ENCODE assay signal across 12 cellular contexts in genomic region chr18:3257627-3258120, GRCh38. TPM values are rescaled to one million over a fixed set of nuclear protein-coding genes. Genes with fewer than 3 reads are reported as not detected.
A peak's percentile ranks its signal among the peaks of the same experiment; 100 is the strongest.
DNase-seq lines count a peak whose midpoint lies in the region; ATAC-seq, FAIRE-seq and TF ChIP-seq lines count a peak whose summit lies in the region.
"Had no signal": no experiment of that assay in that cellular context is flagged by ENCODE, and none has a peak within 500 bp of the region (broad histone marks: within the 10 kb centered on the region; RNA-seq: fewer than 3 reads in every experiment).

No MANE protein-coding gene starts in this region.

- no peak for TF ChIP-seq RAD21 in K562 (CRISPR knock-in tag; conservative IDR thresholded peaks at IDR 0.05 in 1 of 2, IDR thresholded peaks at IDR 0.05 in 1 of 2)

- H3K4me1 Mint-ChIP-seq in HFFc6 (ENCODE audit: low read depth), result peaks cover 78% of the 10 kb centered on the region
- H3K4me1 Mint-ChIP-seq in nephron progenitor cell, result peaks cover 14% of the 10 kb centered on the region

- H3K27ac ChIP-seq in A673 (ENCODE audit: low read depth, low read length, poor library complexity, severe bottlenecking) (peak overlapping the region; percentile 2), K562 (ENCODE audit: extremely low read depth, low read depth, low read length) (0 out of 3 replicates have a peak overlapping the region, but pooled peaks have one; percentile 21)

- H3K27me3 ChIP-seq in A673 (replicated peaks; ENCODE audit: insufficient read depth, low read depth, low read length, poor library complexity) (no peaks in the 10 kb centered on the region), K562 (ENCODE audit: control insufficient read depth in 2 of 2, insufficient read depth in 2 of 2, low read length in 2 of 2) (no peaks in the 10 kb centered on the region)

- FAIRE-seq in K562 (lab: Jason Lieb, UNC), result no peak
- FAIRE-seq in RCC 7860 (lab: Jason Lieb, UNC), result no peak

- H3K27ac Mint-ChIP-seq in HFFc6 (peak overlapping the region; percentile 85; the same call in 1 of the 2 replicates), nephron progenitor cell (peak overlapping the region; percentile 11)

- H3K36me3 Mint-ChIP-seq in HFFc6 (ENCODE audit: low read depth), result peaks cover 73% of the 10 kb centered on the region
- H3K36me3 Mint-ChIP-seq in nephron progenitor cell (ENCODE audit: low read depth), result peaks cover 54% of the 10 kb centered on the region

- no peaks in the 10 kb centered on the region for H3K9me3 Mint-ChIP-seq in HFFc6
- H3K9me3 Mint-ChIP-seq in nephron progenitor cell, result no peaks in the 10 kb centered on the region

- no peak overlapping the region for H3K9ac ChIP-seq in K562 (ENCODE audit: insufficient read depth in 1 of 2, low read depth in 2 of 2, low read length in 2 of 2)

- no peak for TF ChIP-seq POLR2A in K562 (conservative IDR thresholded peaks at IDR 0.05)

- no peak overlapping the region for H2AFZ ChIP-seq in K562 (ENCODE audit: low read depth, low read length)

- no peak for ATAC-seq in K562
- ATAC-seq: activated CD4-positive, CD25-positive, alpha-beta regulatory T cell treated with anti-CD3 and anti-CD28 coated beads, Interleukin-2, amount 50 U/mL, for 24 hours had no signal

- H3K27me3 Mint-ChIP-seq in HFFc6 (ENCODE audit: insufficient read depth), result no peaks in the 10 kb centered on the region
- H3K27me3 Mint-ChIP-seq in nephron progenitor cell (ENCODE audit: low read depth, poor library complexity), result no peaks in the 10 kb centered on the region

- H3K4me3 Mint-ChIP-seq in HFFc6, result no peak overlapping the region; the same call in 1 of the 2 replicates
- no peak overlapping the region for H3K4me3 Mint-ChIP-seq in nephron progenitor cell

- no peak for TF ChIP-seq EP300 in K562 (IDR thresholded peaks at IDR 0.05; ENCODE audit: low read length)

- DNase-seq in A673 (ENCODE audit: low spot score) (no peak), HFFc6 (no peak), K562 (ENCODE audit: extremely low read depth in 1 of 4, low spot score in 3 of 4) (no peak), nephron progenitor cell (no peak), putamen (ENCODE audit: low spot score) (no peak), NCI-H2029 treated with DMSO at 0.1 percent for 48 hours (lab: John Stamatoyannopoulos, UW) (no peak), RCC 7860 (ENCODE audit: low spot score) (no peak), NCI-H1436 treated with DMSO at 0.1 percent for 48 hours (lab: John Stamatoyannopoulos, UW) (no peak)
- DNase-seq: erythroblast, NCI-H187 treated with DMSO at 0.1 percent for 48 hours, occipital lobe had no signal

- peaks cover 3% of the 10 kb centered on the region; the same call in 1 of the 2 replicates for H4K20me1 ChIP-seq in K562 (replicated peaks; ENCODE audit: control insufficient read depth, insufficient read depth, low read length)

- no peak overlapping the region for H3K4me3 ChIP-seq in A673 (ENCODE audit: low read depth, low read length, poor library complexity, severe bottlenecking)
- no peak overlapping the region for H3K4me3 ChIP-seq in K562

- no peak for TF ChIP-seq CTCF in A673 (conservative IDR thresholded peaks at IDR 0.05; ENCODE audit: low read depth, low read length)
- no peak for TF ChIP-seq CTCF in HFFc6 (IDR thresholded peaks at IDR 0.05)
- TF ChIP-seq CTCF in K562 (IDR thresholded peaks at IDR 0.05 in 2 of 3, conservative IDR thresholded peaks at IDR 0.05 in 1 of 3; ENCODE audit: insufficient read depth in 2 of 3, low read depth in 1 of 3, low read length in 3 of 3), result no peak
- no peak for TF ChIP-seq CTCF in nephron progenitor cell (IDR thresholded peaks at IDR 0.05)

- H3K36me3 ChIP-seq in A673 (ENCODE audit: insufficient read depth, low read length, poor library complexity, severe bottlenecking) (peaks cover 58% of the 10 kb centered on the region), K562 (ENCODE audit: control insufficient read depth, insufficient read depth, low read length) (peaks cover 60% of the 10 kb centered on the region)

- H3K79me2 ChIP-seq in K562 (ENCODE audit: control insufficient read depth, insufficient read depth, low read length), result peaks cover 37% of the 10 kb centered on the region

- H3K9me1 ChIP-seq in K562 (ENCODE audit: control insufficient read depth, insufficient read depth, low read length), result no peaks in the 10 kb centered on the region

- POLR2A ChIA-PET in A673 (lab: Charles Lee; ENCODE audit: low non-redundant PET) (no interaction called here), K562 (lab: Yijun Ruan, JAX) (interaction anchor here (1.2 to 4.1 kb wide), 2 partner anchors 11 to 12 kb away, joined by 3 to 33 read pairs; partner anchors contain the start of gene MYL12A)

- H3K9me3 ChIP-seq in A673 (ENCODE audit: low read depth, low read length, poor library complexity, severe bottlenecking) (no peaks in the 10 kb centered on the region), K562 (replicated peaks; ENCODE audit: control insufficient read depth, insufficient read depth, low read depth, low read length) (no peaks in the 10 kb centered on the region)

- WGBS in K562 (ENCODE audit: insufficient coverage, low coverage, missing lambda C conversion rate), result 86% methylated on average over 2 of the region's 2 CpGs

- BruUV-seq in A673 (replicated peaks; lab: Mats Ljungman, UMichigan) (no TSS peak), K562 (replicated peaks; lab: Mats Ljungman, UMichigan) (no TSS peak)

- intact Hi-C loops in A673 (cut with micrococcal nuclease; ENCODE audit: unreplicated experiment), result no loop called here
- intact Hi-C loops in K562 (cut with micrococcal nuclease), result no loop called here

- H3K4me2 ChIP-seq in K562 (ENCODE audit: insufficient read depth, low read length), result no peak overlapping the region

- H3K4me1 ChIP-seq in A673 (ENCODE audit: insufficient read depth, low read length, poor library complexity, severe bottlenecking), result peaks cover 11% of the 10 kb centered on the region
- H3K4me1 ChIP-seq in K562 (replicated peaks in 1 of 2; ENCODE audit: control insufficient read depth in 2 of 2, insufficient read depth in 2 of 2, low read length in 2 of 2), result peaks cover 9 to 11% of the 10 kb centered on the region in 2 experiments; a peak in 4 of 5 replicates

- in situ Hi-C loops in K562 (cut with MboI), result no loop called here

- CTCF ChIA-PET in A673 (lab: Charles Lee) (no interaction called here), K562 (lab: Yijun Ruan, JAX; ENCODE audit: low intra/inter-chr PET ratio) (no interaction called here)

RNA-seq across cellular contexts. Expression of gene MYL12B, which starts 4.3 kb away (rescaled TPM):
- total RNA-seq in A673 (2021) (303 and 389 TPM in 2 replicates), K562 (2014; rRNA removed) (220 and 238 TPM in 2 replicates), K562 (2014; rRNA removed; fragmentation: Illumina TruSeq; extraction: Trizol) (478 and 512 TPM in 2 replicates), K562 (2015; rRNA removed; fragmentation: Illumina TruSeq; extraction: Trizol) (357 and 396 TPM in 2 replicates), K562 (2021) (242 and 256 TPM in 2 replicates)
- 100 to 1,000 TPM; 590 to 686 (median 637) TPM for total RNA-seq in HFFc6 (2021; fragmentation: NEBNext Ultra II Directional; extraction: Animal tissue kit (Norgen Biotek cat#: 25700))
- 18.4 and 30.7 TPM in 2 replicates for total RNA-seq in K562 (2011; cell fraction: chromatin; rRNA removed; ENCODE audit: low replicate concordance)
- 35.7 and 36.0 TPM in 2 replicates for total RNA-seq in K562 (2011; cell fraction: nucleolus; rRNA removed)
- 40.3 and 46.9 TPM in 2 replicates for total RNA-seq in K562 (2011; cell fraction: nucleoplasm; rRNA removed)
- polyA plus RNA-seq in K562 (2011; rRNA removed) (531 and 554 TPM in 2 replicates), K562 (2014; fragmentation: Illumina TruSeq; extraction: Trizol) (451 and 463 TPM in 2 replicates), K562 (2014; fragmentation: Nextera tagmentation; extraction: Ambion mirVana) (100 to 1,000 TPM; 913 to 995 TPM), K562 (2014; rRNA removed) (270 and 274 TPM in 2 replicates)
- polyA plus RNA-seq in K562 (2011; cell fraction: cytosol; rRNA removed), result 196 and 355 TPM in 2 replicates
- 72.1 and 160 TPM in 2 replicates for polyA plus RNA-seq in K562 (2011; cell fraction: nucleus; rRNA removed)
- polyA plus RNA-seq in K562 (2012), result 338 and 426 TPM in 2 replicates
- 343 and 432 TPM in 2 replicates for polyA minus RNA-seq in K562 (2011; rRNA and poly(A)+ RNA removed)
- polyA minus RNA-seq in K562 (2011; cell fraction: cytosol; rRNA and poly(A)+ RNA removed), result 128 and 163 TPM in 2 replicates
- 25.4 and 59.0 TPM in 2 replicates for polyA minus RNA-seq in K562 (2011; cell fraction: nucleus; rRNA and poly(A)+ RNA removed)

RNA-seq across cellular contexts. Expression of gene MYL12A, which starts 10.1 kb away (rescaled TPM):
- total RNA-seq in A673 (2021) (298 and 357 TPM in 2 replicates), K562 (2014; rRNA removed) (426 and 468 TPM in 2 replicates), K562 (2014; rRNA removed; fragmentation: Illumina TruSeq; extraction: Trizol) (562 and 622 TPM in 2 replicates), K562 (2015; rRNA removed; fragmentation: Illumina TruSeq; extraction: Trizol) (508 and 559 TPM in 2 replicates), K562 (2021) (308 TPM in 2 replicates)
- 100 to 1,000 TPM; 425 to 713 (median 651) TPM for total RNA-seq in HFFc6 (2021; fragmentation: NEBNext Ultra II Directional; extraction: Animal tissue kit (Norgen Biotek cat#: 25700))
- total RNA-seq in K562 (2011; cell fraction: chromatin; rRNA removed; ENCODE audit: low replicate concordance), result 123 and 212 TPM in 2 replicates
- 138 and 168 TPM in 2 replicates for total RNA-seq in K562 (2011; cell fraction: nucleolus; rRNA removed)
- total RNA-seq in K562 (2011; cell fraction: nucleoplasm; rRNA removed), result 206 and 258 TPM in 2 replicates
- polyA plus RNA-seq in K562 (2011; rRNA removed) (714 and 790 TPM in 2 replicates), K562 (2014; fragmentation: Illumina TruSeq; extraction: Trizol) (471 and 510 TPM in 2 replicates), K562 (2014; fragmentation: Nextera tagmentation; extraction: Ambion mirVana) (1,000 to 10,000 TPM in 1 of 2 experiments, 100 to 1,000 TPM in 1; 837 to 1,031 TPM), K562 (2014; rRNA removed) (365 and 466 TPM in 2 replicates)
- 163 and 438 TPM in 2 replicates for polyA plus RNA-seq in K562 (2011; cell fraction: cytosol; rRNA removed)
- 127 and 293 TPM in 2 replicates for polyA plus RNA-seq in K562 (2011; cell fraction: nucleus; rRNA removed)
- polyA plus RNA-seq in K562 (2012), result 525 and 687 TPM in 2 replicates
- polyA minus RNA-seq in K562 (2011; rRNA and poly(A)+ RNA removed), result 571 and 811 TPM in 2 replicates
- polyA minus RNA-seq in K562 (2011; cell fraction: cytosol; rRNA and poly(A)+ RNA removed), result 177 and 220 TPM in 2 replicates
- 135 and 263 TPM in 2 replicates for polyA minus RNA-seq in K562 (2011; cell fraction: nucleus; rRNA and poly(A)+ RNA removed)

RNA-seq across cellular contexts. Expression of gene MYOM1, which starts 37.9 kb away (rescaled TPM):
- total RNA-seq in A673 (2021), result 0.37 and 0.46 TPM in 2 replicates
- under 1 TPM in 4 of 6 experiments, not detected in 2; 0.03 to 0.14 (median 0.06) TPM for total RNA-seq in HFFc6 (2021; fragmentation: NEBNext Ultra II Directional; extraction: Animal tissue kit (Norgen Biotek cat#: 25700))
- 0.44 and 1.2 TPM in 2 replicates for total RNA-seq in K562 (2011; cell fraction: chromatin; rRNA removed; ENCODE audit: low replicate concordance)
- 0.17 and 0.26 TPM in 2 replicates for total RNA-seq in K562 (2011; cell fraction: nucleolus; rRNA removed)
- 0.15 and 0.29 TPM in 2 replicates for total RNA-seq in K562 (2011; cell fraction: nucleoplasm; rRNA removed)
- total RNA-seq in K562 (2014; rRNA removed), result 0.41 and 0.59 TPM in 2 replicates
- total RNA-seq in K562 (2014; rRNA removed; fragmentation: Illumina TruSeq; extraction: Trizol), result 0.22 and 0.29 TPM in 2 replicates
- 0.47 and 0.64 TPM in 2 replicates for total RNA-seq in K562 (2015; rRNA removed; fragmentation: Illumina TruSeq; extraction: Trizol)
- 0.29 and 0.35 TPM in 2 replicates for total RNA-seq in K562 (2021)
- 0.06 and 0.16 TPM in 2 replicates for polyA plus RNA-seq in K562 (2011; rRNA removed)
- 0.06 and 0.15 TPM in 2 replicates for polyA plus RNA-seq in K562 (2011; cell fraction: cytosol; rRNA removed)
- polyA plus RNA-seq in K562 (2011; cell fraction: nucleus; rRNA removed), result 0.26 and 0.32 TPM in 2 replicates
- 0.44 and 1.8 TPM in 2 replicates for polyA plus RNA-seq in K562 (2012)
- 0.25 and 0.71 TPM in 2 replicates for polyA plus RNA-seq in K562 (2014; fragmentation: Illumina TruSeq; extraction: Trizol)
- polyA plus RNA-seq in K562 (2014; fragmentation: Nextera tagmentation; extraction: Ambion mirVana), result under 1 TPM; 0.01 to 0.03 TPM
- 0.32 and 0.62 TPM in 2 replicates for polyA plus RNA-seq in K562 (2014; rRNA removed)
- polyA minus RNA-seq in K562 (2011; rRNA and poly(A)+ RNA removed), result 0.25 and 0.30 TPM in 2 replicates
- polyA minus RNA-seq in K562 (2011; cell fraction: cytosol; rRNA and poly(A)+ RNA removed), result 0.18 and 0.19 TPM in 2 replicates
- 0.13 and 0.33 TPM in 2 replicates for polyA minus RNA-seq in K562 (2011; cell fraction: nucleus; rRNA and poly(A)+ RNA removed)
